26 cellular contexts compared by ENCODE assay signal in genomic region chr14:103003850-103004249, GRCh38. TPM values are rescaled to one million over a fixed set of nuclear protein-coding genes. Genes with fewer than 3 reads are reported as not detected.
A peak's percentile ranks its signal among the peaks of the same experiment; 100 is the strongest.
DNase-seq lines count a peak whose midpoint lies in the region; ATAC-seq and TF ChIP-seq lines count a peak whose summit lies in the region.
"Had no signal": no experiment of that assay in that cellular context is flagged by ENCODE, and none has a peak within 500 bp of the region (broad histone marks: within the 10 kb centered on the region; RNA-seq: fewer than 3 reads in every experiment).

No MANE protein-coding gene starts in this region.

- H3K4me3 ChIP-seq in tibial nerve: no peak overlapping the region
- H3K4me3 ChIP-seq: SJCRH30 had no signal

- no peak for TF ChIP-seq CTCF in endothelial cell (IDR thresholded peaks at IDR 0.05; ENCODE audit: unreplicated experiment)
- TF ChIP-seq CTCF in tibial nerve (IDR thresholded peaks at IDR 0.05): no peak

- H3K4me1 ChIP-seq in tibial nerve: no peaks in the 10 kb centered on the region

- peaks cover 41% of the 10 kb centered on the region for H3K36me3 Mint-ChIP-seq in endothelial cell (ENCODE audit: low read depth, unreplicated experiment)

- TF ChIP-seq POLR2A in tibial nerve (IDR thresholded peaks at IDR 0.05): no peak

- H3K27ac ChIP-seq in angular gyrus (ENCODE audit: low read depth, low read length) (peak overlapping the region; percentile 56), substantia nigra (ENCODE audit: low read depth, low read length, poor library complexity, severe bottlenecking) (peak overlapping the region; percentile 79), tibial nerve (no peak overlapping the region)
- H3K27ac ChIP-seq: HL-60, SJCRH30 had no signal

- H3K36me3 ChIP-seq in tibial nerve: peaks cover 0 to 82% (median 0%) of the 10 kb centered on the region in 3 donors

- TF ChIP-seq EP300 in tibial nerve (IDR thresholded peaks at IDR 0.05): no peak

- no peaks in the 10 kb centered on the region for H3K9me3 ChIP-seq in tibial nerve
- H3K9me3 ChIP-seq: SJCRH30 had no signal

- intact Hi-C loops in Right ventricle myocardium inferior (cut with DNase I) (no loop called here), left ventricle myocardium superior (cut with micrococcal nuclease) (no loop called here)

- H3K9me3 Mint-ChIP-seq in endothelial cell (ENCODE audit: unreplicated experiment): no peaks in the 10 kb centered on the region

- H3K4me1 Mint-ChIP-seq in endothelial cell (ENCODE audit: unreplicated experiment): peaks cover 24% of the 10 kb centered on the region

- ATAC-seq in Right ventricle myocardium inferior (no peak), left ventricle myocardium superior (no peak)
- ATAC-seq: Panc1, SK-N-SH treated with all-trans-retinoic acid at 6 μM for 48 hours had no signal

- H3K4me3 Mint-ChIP-seq in endothelial cell (ENCODE audit: unreplicated experiment): no peak overlapping the region

- peak overlapping the region; percentile 42 for H3K27ac Mint-ChIP-seq in endothelial cell (ENCODE audit: unreplicated experiment)

- DNase-seq in Right ventricle myocardium inferior (ENCODE audit: missing footprints) (peak; percentile 61), left ventricle myocardium superior (no peak), endothelial cell (ENCODE audit: low spot score) (no peak), substantia nigra (lab: John Stamatoyannopoulos, UW) (peak in 1 of 49 donors; percentile 77), kidney glomerular epithelial cell (lab: John Stamatoyannopoulos, UW) (no peak), tibial nerve (ENCODE audit: low spot score in 2 of 2) (no peak)
- DNase-seq in activated CD4-positive, alpha-beta T cell treated with anti-CD3 and anti-CD28 coated beads, Interleukin-2, amount 50 U/mL, for 1 hour: no peak
- DNase-seq: 8988T, ACHN, Calu3, DMS153, GOT3, Karpas-422, NCI-H1092 treated with DMSO at 0.1 percent for 48 hours, NCI-H1436, NCI-H187, NCI-H2081 treated with DMSO at 0.1 percent for 48 hours, NCI-H2171, NCI-H226, NCI-H510A, NCI-H69, SJCRH30 had no signal

- peaks cover 13% of the 10 kb centered on the region for H3K27me3 Mint-ChIP-seq in endothelial cell (ENCODE audit: unreplicated experiment)

- no peaks in the 10 kb centered on the region for H3K27me3 ChIP-seq in tibial nerve
- H3K27me3 ChIP-seq: SJCRH30 had no signal

- WGBS in tibial nerve, 2 donors: 82 to 90% methylated on average over 24 of the region's 24 CpGs

RNA-seq across cellular contexts. Expression of gene CDC42BPB, which starts 53.5 kb away (rescaled TPM):
- total RNA-seq in Right ventricle myocardium inferior (68.9 TPM), left ventricle myocardium superior (75.1 TPM), endothelial cell (ENCODE audit: unreplicated experiment) (187 TPM), tibial nerve (100 to 1,000 TPM; 115 to 172 (median 134) TPM)

Comparison
In these comparisons a context has a peak if more than half of its experiments do, and no peak if none do; other contexts are left out.
1. H3K27ac ChIP-seq: peak in angular gyrus (single experiment) and substantia nigra (single experiment); none in tibial nerve (0 of 4).